ENCODE assay signal across 8 cellular contexts in the genomic region with DNA sequence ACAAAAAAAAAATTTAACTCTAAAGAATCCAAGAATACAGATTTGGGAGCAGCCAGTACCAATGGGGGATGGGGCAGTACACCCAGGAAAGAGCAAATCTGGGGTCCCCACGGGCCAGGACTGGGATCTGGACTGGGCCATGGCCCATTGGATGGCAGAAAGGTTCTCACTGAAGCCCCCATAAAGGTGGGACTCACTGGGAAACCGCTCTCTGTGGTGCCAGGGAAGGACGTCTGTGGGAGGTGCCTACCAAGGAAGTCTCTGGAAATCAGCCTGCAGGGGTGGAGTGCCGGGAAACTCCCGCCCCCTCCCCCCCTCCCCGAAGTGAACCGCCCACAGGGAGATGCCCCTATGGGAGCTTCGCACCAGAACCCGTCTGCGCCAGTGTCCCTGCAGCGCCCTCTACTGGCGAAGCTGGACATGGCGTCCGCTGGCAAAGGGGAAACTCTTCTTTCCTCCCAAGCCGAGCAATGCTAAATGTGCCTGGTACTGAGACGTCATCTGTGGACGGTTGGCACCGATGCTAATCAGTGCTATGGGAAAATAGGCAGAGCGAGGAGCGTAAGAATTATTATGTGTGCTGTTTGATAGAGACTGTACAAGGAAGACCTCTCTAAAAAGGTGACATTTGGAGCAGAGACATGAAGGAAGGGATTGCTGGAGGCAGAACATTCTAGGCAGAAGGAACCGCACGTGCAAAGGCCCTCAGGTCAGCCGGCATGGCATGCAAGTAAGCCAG.
DNase-seq lines count a peak whose midpoint lies in the region; ATAC-seq and TF ChIP-seq lines count a peak whose summit lies in the region.

No MANE protein-coding gene starts in this region.

- CTCF ChIA-PET in PC-9 (lab: Charles Lee) = interaction anchor here (0.6 kb wide), 1 partner anchor 383 kb away, joined by 7 read pairs; no protein-coding TSS in a partner anchor

- H3K9me3 ChIP-seq in PC-9 (ENCODE audit: insufficient read depth, low read depth) (no peaks in the 10 kb centered on the region), uterus (no peaks in the 10 kb centered on the region)

- no peak overlapping the region for H2AFZ ChIP-seq in PC-9

- H3K4me1 ChIP-seq in PC-9 (replicated peaks; ENCODE audit: insufficient read depth) (no peaks in the 10 kb centered on the region), uterus (no peaks in the 10 kb centered on the region)

- no peaks in the 10 kb centered on the region for H3K9me2 ChIP-seq in PC-9 (ENCODE audit: insufficient read depth)

- DNase-seq in DMS 273 (lab: John Stamatoyannopoulos, UW; ENCODE audit: unreplicated experiment) (peak; percentile 88), DMS 273 treated with DMSO at 0.1 percent for 48 hours (lab: John Stamatoyannopoulos, UW) (no peak), PC-9 (peak in 1 of 2 experiments; percentile 35), globus pallidus (ENCODE audit: low spot score) (peak; percentile 75), posterior vena cava (ENCODE audit: low spot score) (peak; percentile 93), uterus (peak; percentile 51 to 64)
- DNase-seq in activated T-helper 1 cell treated with anti-CD3 and anti-CD28 coated beads, Interleukin-2, amount 50 U/mL, for 16 hours (ENCODE audit: low read depth in 1 of 2, low spot score in 1 of 2) = peak; percentile 74 to 83

- intact Hi-C loops in PC-9 (cut with micrococcal nuclease; ENCODE audit: unreplicated experiment) = loop anchor here (1.0 kb wide), 1 partner anchor 267 kb away; no protein-coding TSS in a partner anchor
- intact Hi-C loops in posterior vena cava (cut with DNase I) = loop anchor here in 1 of 2 donors (10.0 kb wide), 1 partner anchor 266 kb away; no protein-coding TSS in a partner anchor
- intact Hi-C loops in uterus (cut with DNase I; ENCODE audit: low total_unique reads) = no loop called here

- H4K20me1 ChIP-seq in PC-9 (ENCODE audit: insufficient read depth) = no peaks in the 10 kb centered on the region

- H3K79me2 ChIP-seq in PC-9 (ENCODE audit: low read depth) = no peaks in the 10 kb centered on the region

- no peak for TF ChIP-seq POLR2A in uterus (IDR thresholded peaks at IDR 0.05)

- POLR2A ChIA-PET in PC-9 (lab: Charles Lee; ENCODE audit: unreplicated experiment) = no interaction called here

- no peak overlapping the region for H3K4me3 ChIP-seq in PC-9
- H3K4me3 ChIP-seq in uterus = no peak overlapping the region

- H3K4me2 ChIP-seq in PC-9 = no peak overlapping the region

- peak; percentile 72 for ATAC-seq in HG03135 (IDR thresholded peaks at IDR 0.05; ENCODE audit: unreplicated experiment)

- BruUV-seq in PC-9 (replicated peaks; lab: Mats Ljungman, UMichigan) = no TSS peak

- peak; percentile 58 for TF ChIP-seq CTCF in PC-9 (conservative IDR thresholded peaks at IDR 0.05)
- TF ChIP-seq CTCF in uterus (IDR thresholded peaks at IDR 0.05) = peak; percentile 56 to 76 (median 61)

- no peaks in the 10 kb centered on the region for H3K36me3 ChIP-seq in PC-9 (ENCODE audit: low read depth)
- no peaks in the 10 kb centered on the region for H3K36me3 ChIP-seq in uterus

- H3F3A ChIP-seq in PC-9 (ENCODE audit: insufficient read depth, low read depth) = no peaks in the 10 kb centered on the region

- H3K27me3 ChIP-seq in PC-9 (ENCODE audit: insufficient read depth, low read depth) (no peaks in the 10 kb centered on the region), uterus (no peaks in the 10 kb centered on the region)

- H3K27ac ChIP-seq in PC-9 (no peak overlapping the region), uterus (no peak overlapping the region)
